29 cellular contexts compared by ENCODE assay signal in the genomic region with DNA sequence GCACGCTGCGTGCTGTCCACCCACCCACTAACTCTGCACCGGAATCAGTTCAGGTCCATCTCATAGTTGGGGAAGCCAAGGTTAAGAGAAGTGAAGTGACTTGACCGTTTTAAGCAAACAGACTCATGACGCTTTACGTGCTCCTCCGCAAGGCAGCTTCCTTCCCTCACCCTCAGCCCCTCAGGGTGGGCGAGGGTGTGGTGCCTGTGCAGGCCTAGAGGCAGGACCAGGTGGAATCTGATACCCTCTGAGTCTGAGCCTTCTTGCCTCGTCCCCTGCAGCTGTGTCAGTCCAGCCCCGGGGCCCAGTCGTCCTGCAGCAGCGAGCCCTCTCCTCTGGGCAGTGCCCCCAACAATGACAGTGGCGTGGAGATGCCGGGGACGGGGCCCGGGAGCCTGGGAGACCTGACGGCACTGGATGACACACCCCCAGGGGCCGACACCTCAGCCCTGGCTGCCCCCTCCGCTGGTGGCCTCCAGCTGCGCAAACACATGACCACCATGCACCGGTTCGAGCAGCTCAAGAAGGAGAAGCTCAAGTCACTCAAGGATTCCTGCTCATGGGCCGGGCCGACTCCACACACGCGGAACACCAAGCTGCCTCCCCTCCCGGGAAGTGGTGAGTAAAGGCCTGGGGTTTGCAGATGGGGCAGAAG.
DNase-seq lines count a peak whose midpoint lies in the region; ATAC-seq, FAIRE-seq and TF ChIP-seq lines count a peak whose summit lies in the region.
"Had no signal": no experiment of that assay in that cellular context is flagged by ENCODE, and none has a peak within 500 bp of the region (broad histone marks: within the 10 kb centered on the region; RNA-seq: fewer than 3 reads in every experiment).

No MANE protein-coding gene starts in this region.

- peaks cover 38% of the 10 kb centered on the region for H3K36me3 Mint-ChIP-seq in neural progenitor cell
- H3K36me3 Mint-ChIP-seq: CD4-positive, alpha-beta memory T cell; IgD-negative memory B cell had no signal

- no peak for TF ChIP-seq CTCF in neural progenitor cell (IDR thresholded peaks at IDR 0.05)
- TF ChIP-seq CTCF in spleen (IDR thresholded peaks at IDR 0.05 in 8 of 11, conservative IDR thresholded peaks at IDR 0.05 in 3 of 11), result no peak
- no peak for TF ChIP-seq CTCF in gastroesophageal sphincter (IDR thresholded peaks at IDR 0.05)
- no peak for TF ChIP-seq CTCF in HepG2 (CRISPR knock-in tag; IDR thresholded peaks at IDR 0.05)

- H3K27ac Mint-ChIP-seq in neural progenitor cell, result peak overlapping the region; percentile 25
- H3K27ac Mint-ChIP-seq: CD4-positive, alpha-beta memory T cell; IgD-negative memory B cell had no signal

- no peak overlapping the region for H3K9ac ChIP-seq in neural progenitor cell
- H3K9ac ChIP-seq in HepG2 (ENCODE audit: insufficient read depth, low read depth, low read length), result no peak overlapping the region
- H3K9ac ChIP-seq: BLaER1 had no signal

- H4K20me1 ChIP-seq in neural progenitor cell (ENCODE audit: low read depth) (no peaks in the 10 kb centered on the region), HepG2 (ENCODE audit: insufficient read depth, low read length) (no peaks in the 10 kb centered on the region)
- H4K20me1 ChIP-seq: BLaER1 had no signal

- peaks cover 8% of the 10 kb centered on the region for H3K27me3 Mint-ChIP-seq in neural progenitor cell (ENCODE audit: insufficient read depth, low read depth)

- H3K27me3 ChIP-seq in H7 (ENCODE audit: control insufficient read depth, insufficient read depth, low read length) (no peaks in the 10 kb centered on the region), neural progenitor cell (no peaks in the 10 kb centered on the region), spleen (replicated peaks in 1 of 7) (no peaks in the 10 kb centered on the region), MG63 (no peaks in the 10 kb centered on the region), gastroesophageal sphincter (no peaks in the 10 kb centered on the region), HepG2 (ENCODE audit: control insufficient read depth in 1 of 2, insufficient read depth in 2 of 2, low read length in 2 of 2) (peaks cover 15 to 54% of the 10 kb centered on the region in 2 experiments; a peak in 3 of 5 replicates)
- H3K27me3 ChIP-seq: BLaER1 had no signal

- H3K79me2 ChIP-seq in neural progenitor cell (ENCODE audit: low read depth) (no peaks in the 10 kb centered on the region), HepG2 (ENCODE audit: insufficient read depth, low read length) (no peaks in the 10 kb centered on the region)

- TF ChIP-seq POLR2A in spleen (IDR thresholded peaks at IDR 0.05), result no peak
- TF ChIP-seq POLR2A in gastroesophageal sphincter (IDR thresholded peaks at IDR 0.05), result no peak
- TF ChIP-seq POLR2A in HepG2 (IDR thresholded peaks at IDR 0.05; ENCODE audit: insufficient read depth in 1 of 2, low read depth in 2 of 2, low read length in 2 of 2), result no peak

- H3K9me3 ChIP-seq in neural progenitor cell (ENCODE audit: low read depth) (no peaks in the 10 kb centered on the region), spleen (peaks cover 0 to 4% (median 0%) of the 10 kb centered on the region in 8 donors), MG63 (no peaks in the 10 kb centered on the region), gastroesophageal sphincter (no peaks in the 10 kb centered on the region), HepG2 (ENCODE audit: low read length) (no peaks in the 10 kb centered on the region)

- BruUV-seq in HepG2 (replicated peaks; lab: Mats Ljungman, UMichigan), result no TSS peak

- CTCF ChIA-PET in HepG2 (lab: Yijun Ruan, JAX; ENCODE audit: low intra/inter-chr PET ratio, low total read pairs), result no interaction called here

- H3K27ac ChIP-seq in neural progenitor cell, result no peak overlapping the region
- no peak overlapping the region for H3K27ac ChIP-seq in spleen
- H3K27ac ChIP-seq in gastroesophageal sphincter, result no peak overlapping the region
- H3K27ac ChIP-seq in HepG2 (ENCODE audit: extremely low read length, insufficient read depth, low read length), result no peak overlapping the region
- H3K27ac ChIP-seq: BLaER1, SK-N-MC had no signal

- H3K4me3 ChIP-seq in H7 (ENCODE audit: insufficient read depth, low read depth, low read length), result no peak overlapping the region
- H3K4me3 ChIP-seq in neural progenitor cell, result no peak overlapping the region
- no peak overlapping the region for H3K4me3 ChIP-seq in spleen
- no peak overlapping the region for H3K4me3 ChIP-seq in MG63
- H3K4me3 ChIP-seq in gastroesophageal sphincter, result no peak overlapping the region
- no peak overlapping the region for H3K4me3 ChIP-seq in HepG2 (replicated peaks in 1 of 3; ENCODE audit: insufficient read depth in 1 of 3, low read depth in 2 of 3, low read length in 3 of 3)
- H3K4me3 ChIP-seq: BLaER1, GM12878, SK-N-MC had no signal

- TF ChIP-seq RAD21 in HepG2 (CRISPR knock-in tag; IDR thresholded peaks at IDR 0.05), result no peak

- FAIRE-seq in HepG2 (lab: Jason Lieb, UNC), result no peak
- FAIRE-seq: A204.1, G401.6, GM12878 had no signal

- intact Hi-C loops in spleen (cut with DNase I; ENCODE audit: low total_unique reads), result no loop called here
- intact Hi-C loops in HepG2 (cut with micrococcal nuclease; ENCODE audit: unreplicated experiment), result no loop called here

- H3K9me3 Mint-ChIP-seq in neural progenitor cell, result no peaks in the 10 kb centered on the region

- POLR2A ChIA-PET in HepG2 (lab: Yijun Ruan, JAX), result no interaction called here

- no peak for TF ChIP-seq EP300 in gastroesophageal sphincter (IDR thresholded peaks at IDR 0.05)
- TF ChIP-seq EP300 in HepG2 (IDR thresholded peaks at IDR 0.05; ENCODE audit: low read depth in 2 of 2, low read length in 2 of 2), result no peak
- no peak for TF ChIP-seq EP300 in HepG2 (CRISPR knock-in tag; IDR thresholded peaks at IDR 0.05; ENCODE audit: borderline replicate concordance)

- H2AFZ ChIP-seq in neural progenitor cell (replicated peaks) (no peak overlapping the region), HepG2 (ENCODE audit: low read length) (no peak overlapping the region)

- DNase-seq in activated gamma-delta T cell (lab: John Stamatoyannopoulos, UW), result peak; percentile 15
- no peak for DNase-seq in activated gamma-delta T cell treated with Interleukin-2 at 50 U/mL for 16 hours
- peak; percentile 27 for DNase-seq in H7
- no peak for DNase-seq in neural progenitor cell (ENCODE audit: low spot score)
- DNase-seq in spleen, result peak; percentile 73
- DNase-seq in MG63, result no peak
- DNase-seq in HepG2 (ENCODE audit: low spot score), result no peak
- DNase-seq: CD4-positive, alpha-beta memory T cell; COR-L47; DMS53; GOT3; HCEC 1CT; NCI-H1092 treated with DMSO at 0.1 percent for 48 hours; NCI-H1436; NCI-H187; NCI-H2081 treated with DMSO at 0.1 percent for 48 hours; NCI-H2171; NCI-H226; NCI-H510A; NCI-H69; RPMI8226; SIG-M5 had no signal

- H3K4me1 Mint-ChIP-seq in neural progenitor cell, result no peaks in the 10 kb centered on the region
- H3K4me1 Mint-ChIP-seq: CD4-positive, alpha-beta memory T cell; IgD-negative memory B cell had no signal

- H3K4me1 ChIP-seq in neural progenitor cell (no peaks in the 10 kb centered on the region), spleen (no peaks in the 10 kb centered on the region), gastroesophageal sphincter (no peaks in the 10 kb centered on the region), HepG2 (ENCODE audit: insufficient read depth, low read length) (no peaks in the 10 kb centered on the region)

- peaks cover 23% of the 10 kb centered on the region for H3K36me3 ChIP-seq in H7 (replicated peaks; ENCODE audit: control insufficient read depth, insufficient read depth, low read length)
- H3K36me3 ChIP-seq in neural progenitor cell, result no peaks in the 10 kb centered on the region
- H3K36me3 ChIP-seq in spleen, result peaks cover 0 to 21% (median 0%) of the 10 kb centered on the region in 6 donors
- no peaks in the 10 kb centered on the region; the same call in 1 of the 2 replicates for H3K36me3 ChIP-seq in MG63
- H3K36me3 ChIP-seq in gastroesophageal sphincter, result peaks cover 0 to 94% of the 10 kb centered on the region in 2 donors
- H3K36me3 ChIP-seq in HepG2 (replicated peaks in 1 of 2; ENCODE audit: control insufficient read depth in 1 of 2, insufficient read depth in 2 of 2, low read length in 2 of 2), result no peaks in the 10 kb centered on the region
- H3K36me3 ChIP-seq: BLaER1 had no signal

- in situ Hi-C loops in HepG2 (cut with HindIII; ENCODE audit: extremely low pct_ligation_motif_present, low pct_unique_long_range_greater_than_20kb), result no loop called here

- no peak overlapping the region for H3K4me3 Mint-ChIP-seq in neural progenitor cell
- H3K4me3 Mint-ChIP-seq: CD4-positive, alpha-beta memory T cell; IgD-negative memory B cell had no signal

- 89 to 94% (median 90%) methylated on average over 27 of the region's 27 CpGs for WGBS in spleen, 5 donors
- 73 to 93% methylated on average over 3 of the region's 27 CpGs for WGBS in gastroesophageal sphincter (ENCODE audit: low coverage in 1 of 2), 2 donors
- WGBS in HepG2 (ENCODE audit: low lambda C conversion rate), result 33% methylated on average over 15 of the region's 27 CpGs

- no peak overlapping the region for H3K4me2 ChIP-seq in neural progenitor cell
- H3K4me2 ChIP-seq in HepG2 (ENCODE audit: low read depth, low read length), result no peak overlapping the region
- H3K4me2 ChIP-seq: BLaER1 had no signal

- ATAC-seq in gastroesophageal sphincter, result no peak
- ATAC-seq in HepG2, result no peak
- ATAC-seq: GM12878 had no signal

- H3F3A ChIP-seq in neural progenitor cell (ENCODE audit: low read depth), result no peaks in the 10 kb centered on the region

Comparison
In these comparisons a context has a peak if more than half of its experiments do, and no peak if none do; other contexts are left out.
1. DNase-seq: peak in activated gamma-delta T cell (single experiment), H7 (single experiment) and spleen (single experiment); none in activated gamma-delta T cell treated with Interleukin-2 at 50 U/mL for 16 hours (single experiment), neural progenitor cell (single experiment), MG63 (single experiment) and HepG2 (single experiment).